ENCODE assay signal across 13 cellular contexts in the genomic region with DNA sequence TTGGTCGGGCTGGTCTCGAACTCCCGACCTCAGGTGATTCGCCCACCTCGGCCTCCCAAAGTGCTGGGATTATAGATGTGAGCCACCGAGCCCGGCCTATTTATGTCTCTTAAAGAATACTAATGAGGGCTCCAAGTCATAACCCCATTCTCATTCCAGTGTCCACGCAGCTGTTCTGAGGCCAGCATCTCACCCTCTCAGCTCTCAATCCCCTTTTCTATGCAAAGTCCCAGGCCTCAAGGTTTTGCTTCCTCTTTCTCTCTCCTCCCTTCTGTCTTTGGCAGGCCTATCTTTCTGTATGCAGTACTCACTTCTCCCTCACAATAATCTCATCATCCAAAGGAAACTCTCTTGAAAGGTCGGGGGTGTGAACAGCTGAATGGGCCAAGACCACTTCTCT. TPM values are rescaled to one million over a fixed set of nuclear protein-coding genes. Genes with fewer than 3 reads are reported as not detected.
DNase-seq lines count a peak whose midpoint lies in the region; ATAC-seq and TF ChIP-seq lines count a peak whose summit lies in the region.
"Had no signal": no experiment of that assay in that cellular context is flagged by ENCODE, and none has a peak within 500 bp of the region (broad histone marks: within the 10 kb centered on the region; RNA-seq: fewer than 3 reads in every experiment).

No MANE protein-coding gene starts in this region.

- H3K9me3 Mint-ChIP-seq in memory B cell: no peaks in the 10 kb centered on the region
- H3K9me3 Mint-ChIP-seq in HFFc6: no peaks in the 10 kb centered on the region

- DNase-seq in memory B cell (ENCODE audit: low spot score in 2 of 2) (peak in 1 of 2 donors; percentile 42), superior temporal gyrus (ENCODE audit: extremely low spot score) (no peak), kidney tubule cell (ENCODE audit: low spot score) (no peak), NCI-H146 (lab: John Stamatoyannopoulos, UW) (no peak), HFFc6 (no peak)
- DNase-seq: anterior cingulate cortex, DMS79, NCI-H2029 treated with DMSO at 0.1 percent for 48 hours, SHP77 treated with DMSO at 0.1 percent for 48 hours had no signal

- TF ChIP-seq CTCF in HFFc6 (IDR thresholded peaks at IDR 0.05): no peak

- no peaks in the 10 kb centered on the region for H3K36me3 Mint-ChIP-seq in memory B cell
- no peaks in the 10 kb centered on the region for H3K36me3 Mint-ChIP-seq in HFFc6 (ENCODE audit: low read depth)

- H3K4me3 Mint-ChIP-seq in memory B cell (no peak overlapping the region), HFFc6 (no peak overlapping the region)

- H3K27ac Mint-ChIP-seq in memory B cell (no peak overlapping the region), HFFc6 (no peak overlapping the region)

- ATAC-seq in GM18909 (IDR thresholded peaks at IDR 0.05; ENCODE audit: poor library complexity, unreplicated experiment) (peak; percentile 79), GM21825 (IDR thresholded peaks at IDR 0.05; ENCODE audit: unreplicated experiment) (peak; percentile 84), HG03460 (IDR thresholded peaks at IDR 0.05; ENCODE audit: unreplicated experiment) (peak; percentile 85), memory B cell (ENCODE audit: low read depth) (peak; percentile 96)
- ATAC-seq: left lung had no signal

- H3K27me3 Mint-ChIP-seq in memory B cell (no peaks in the 10 kb centered on the region), HFFc6 (ENCODE audit: insufficient read depth) (peaks cover 37% of the 10 kb centered on the region)

- H3K4me1 Mint-ChIP-seq in memory B cell: peaks cover 12% of the 10 kb centered on the region
- H3K4me1 Mint-ChIP-seq in HFFc6 (ENCODE audit: low read depth): no peaks in the 10 kb centered on the region

RNA-seq across cellular contexts. Expression of a gene that starts 28.0 kb away (rescaled TPM):
- 10 to 100 TPM; 24.3 to 36.2 (median 29.0) TPM for total RNA-seq in HFFc6 (2021; fragmentation: NEBNext Ultra II Directional; extraction: Animal tissue kit (Norgen Biotek cat#: 25700))

RNA-seq across cellular contexts. Expression of a gene that starts 49.7 kb away (rescaled TPM):
- total RNA-seq in HFFc6 (2021; fragmentation: NEBNext Ultra II Directional; extraction: Animal tissue kit (Norgen Biotek cat#: 25700)): 100 to 1,000 TPM; 375 to 549 (median 404) TPM
